10 cellular contexts compared by ENCODE assay signal in genomic region chr16:58339452-58339938, GRCh38. TPM values are rescaled to one million over a fixed set of nuclear protein-coding genes. Genes with fewer than 3 reads are reported as not detected.
DNase-seq lines count a peak whose midpoint lies in the region; TF ChIP-seq lines count a peak whose summit lies in the region.
"Had no signal": no experiment of that assay in that cellular context is flagged by ENCODE, and none has a peak within 500 bp of the region (broad histone marks: within the 10 kb centered on the region; RNA-seq: fewer than 3 reads in every experiment).

No MANE protein-coding gene starts in this region.

- H3K9ac ChIP-seq in KMS-11 (no peak overlapping the region), mesendoderm (ENCODE audit: low read length) (no peak overlapping the region)

- H3K23ac ChIP-seq in mesendoderm (ENCODE audit: low read length) = no peak overlapping the region

- H3K36me3 ChIP-seq in KMS-11 (ENCODE audit: insufficient read depth) (no peaks in the 10 kb centered on the region), mesendoderm (ENCODE audit: control insufficient read depth, insufficient read depth, low read length) (no peaks in the 10 kb centered on the region), tibial nerve (no peaks in the 10 kb centered on the region)

- H2BK15ac ChIP-seq in mesendoderm (replicated peaks; ENCODE audit: low read depth) = no peak overlapping the region

- TF ChIP-seq POLR2A in tibial nerve (IDR thresholded peaks at IDR 0.05) = no peak

- no peaks in the 10 kb centered on the region for H3K9me3 Mint-ChIP-seq in chondrocyte (ENCODE audit: low read depth)
- H3K9me3 Mint-ChIP-seq: natural killer cell had no signal

- no peak overlapping the region for H3K18ac ChIP-seq in mesendoderm (ENCODE audit: low read length)

- TF ChIP-seq CTCF in KMS-11 (conservative IDR thresholded peaks at IDR 0.05; ENCODE audit: low read depth, low read length) = no peak
- TF ChIP-seq CTCF in chondrocyte (IDR thresholded peaks at IDR 0.05) = peak; percentile 69
- TF ChIP-seq CTCF in tibial nerve (IDR thresholded peaks at IDR 0.05) = no peak

- H3K27me3 ChIP-seq in KMS-11 (ENCODE audit: insufficient read depth, low read depth) = no peaks in the 10 kb centered on the region
- no peaks in the 10 kb centered on the region for H3K27me3 ChIP-seq in mesendoderm (ENCODE audit: insufficient read depth, low read length, poor library complexity)
- no peaks in the 10 kb centered on the region for H3K27me3 ChIP-seq in tibial nerve

- no peaks in the 10 kb centered on the region for H3K79me1 ChIP-seq in mesendoderm (ENCODE audit: low read length)

- no peak for TF ChIP-seq EP300 in tibial nerve (IDR thresholded peaks at IDR 0.05)

- H3K4me3 Mint-ChIP-seq in chondrocyte (ENCODE audit: unreplicated experiment) = no peak overlapping the region
- H3K4me3 Mint-ChIP-seq: natural killer cell had no signal

- DNase-seq in DMS114 treated with DMSO at 0.1 percent for 48 hours (lab: John Stamatoyannopoulos, UW; ENCODE audit: unreplicated experiment) (peak; percentile 73), chondrocyte (ENCODE audit: low spot score) (no peak), mesendoderm (peak; percentile 82), tibial nerve (ENCODE audit: low spot score in 2 of 2) (no peak), midbrain (lab: John Stamatoyannopoulos, UW) (no peak), dedifferentiated amniotic fluid mesenchymal stem cell (ENCODE audit: extremely low spot score) (no peak), activated gamma-delta T cell (lab: John Stamatoyannopoulos, UW) (no peak)
- DNase-seq: natural killer cell had no signal

- H2BK5ac ChIP-seq in mesendoderm (ENCODE audit: low read length) = no peak overlapping the region

- no peak overlapping the region for H2BK120ac ChIP-seq in mesendoderm (ENCODE audit: low read depth, low read length)

- H3K4me2 ChIP-seq in KMS-11 = peak overlapping the region; percentile 82; the same call in 1 of the 2 replicates
- no peak overlapping the region for H3K4me2 ChIP-seq in mesendoderm (ENCODE audit: low read length)

- peaks cover 13% of the 10 kb centered on the region for H3K4me1 Mint-ChIP-seq in chondrocyte (ENCODE audit: low read depth)

- H2AFZ ChIP-seq in KMS-11 (ENCODE audit: low read depth) = no peak overlapping the region; the same call in 1 of the 2 replicates

- H4K8ac ChIP-seq in mesendoderm (ENCODE audit: low read depth, low read length) = no peak overlapping the region

- H2AK5ac ChIP-seq in mesendoderm (ENCODE audit: low read length) = no peak overlapping the region

- H3K27ac Mint-ChIP-seq in chondrocyte (ENCODE audit: unreplicated experiment) = no peak overlapping the region
- H3K27ac Mint-ChIP-seq: natural killer cell had no signal

- H3K36me3 Mint-ChIP-seq in chondrocyte (ENCODE audit: low read depth) = no peaks in the 10 kb centered on the region
- H3K36me3 Mint-ChIP-seq: natural killer cell had no signal

- no peak overlapping the region for H4K5ac ChIP-seq in mesendoderm (ENCODE audit: low read length)

- H3K4ac ChIP-seq in mesendoderm (ENCODE audit: low read depth, low read length) = no peak overlapping the region

- no peaks in the 10 kb centered on the region for H3K9me3 ChIP-seq in tibial nerve

- peaks cover 56% of the 10 kb centered on the region for H3K4me1 ChIP-seq in KMS-11 (ENCODE audit: low read depth, poor library complexity, severe bottlenecking)
- no peaks in the 10 kb centered on the region for H3K4me1 ChIP-seq in mesendoderm (ENCODE audit: control insufficient read depth, low read depth, low read length)
- peaks cover 0 to 12% (median 0%) of the 10 kb centered on the region in 4 donors for H3K4me1 ChIP-seq in tibial nerve

- H3K4me3 ChIP-seq in KMS-11 (IDR thresholded peaks at IDR 0.05; ENCODE audit: insufficient read depth, low read depth, low read length) (no peak overlapping the region), mesendoderm (ENCODE audit: low read length) (no peak overlapping the region), tibial nerve (no peak overlapping the region)

- no peak overlapping the region for H3K56ac ChIP-seq in mesendoderm (ENCODE audit: low read length)

- H3K79me2 ChIP-seq in KMS-11 (ENCODE audit: insufficient read depth, low read depth) = no peaks in the 10 kb centered on the region
- H3K79me2 ChIP-seq in mesendoderm (ENCODE audit: control insufficient read depth, insufficient read depth, low read length) = no peaks in the 10 kb centered on the region

- H3K27ac ChIP-seq in KMS-11 (peak overlapping the region; percentile 73; the same call in 1 of the 2 replicates), mesendoderm (ENCODE audit: low read depth, low read length) (no peak overlapping the region), tibial nerve (no peak overlapping the region)
- H3K27ac ChIP-seq: epithelial cell of prostate had no signal

- no peaks in the 10 kb centered on the region for H4K20me1 ChIP-seq in KMS-11 (ENCODE audit: insufficient read depth)

- H3K27me3 Mint-ChIP-seq in chondrocyte (ENCODE audit: low read depth) = peaks cover 15% of the 10 kb centered on the region

- no CpG with 5 or more reads among the region's 5 CpGs for WGBS in mesendoderm (ENCODE audit: extremely low coverage, insufficient coverage, low lambda C conversion rate)
- 45 to 48% methylated on average over 5 of the region's 5 CpGs for WGBS in tibial nerve, 2 donors

RNA-seq across cellular contexts. Expression of gene PRSS54, which starts 44.7 kb away (rescaled TPM):
- not detected in 3 replicates for total RNA-seq in chondrocyte
- polyA plus RNA-seq in mesendoderm (2013, experiment 1 of 2) = not detected
- polyA plus RNA-seq in mesendoderm (2013, experiment 2 of 2) = not detected
- not detected for total RNA-seq in tibial nerve
- total RNA-seq: natural killer cell had no signal

RNA-seq across cellular contexts. Expression of gene GINS3, which starts 52.8 kb away (rescaled TPM):
- total RNA-seq in chondrocyte (1.9 to 3.3 TPM (median 2.1 TPM) in 3 replicates), tibial nerve (1 to 10 TPM; 1.5 to 5.7 (median 2.7) TPM)
- 20.3 TPM for polyA plus RNA-seq in mesendoderm (2013, experiment 1 of 2)
- polyA plus RNA-seq in mesendoderm (2013, experiment 2 of 2) = 20.4 TPM

Comparison
In these comparisons a context has a peak if more than half of its experiments do, and no peak if none do; other contexts are left out.
1. DNase-seq: peak in DMS114 treated with DMSO at 0.1 percent for 48 hours (single experiment) and mesendoderm (single experiment); none in chondrocyte (single experiment), tibial nerve (0 of 2), midbrain (single experiment), dedifferentiated amniotic fluid mesenchymal stem cell (single experiment) and activated gamma-delta T cell (single experiment).